In the genomic region with DNA sequence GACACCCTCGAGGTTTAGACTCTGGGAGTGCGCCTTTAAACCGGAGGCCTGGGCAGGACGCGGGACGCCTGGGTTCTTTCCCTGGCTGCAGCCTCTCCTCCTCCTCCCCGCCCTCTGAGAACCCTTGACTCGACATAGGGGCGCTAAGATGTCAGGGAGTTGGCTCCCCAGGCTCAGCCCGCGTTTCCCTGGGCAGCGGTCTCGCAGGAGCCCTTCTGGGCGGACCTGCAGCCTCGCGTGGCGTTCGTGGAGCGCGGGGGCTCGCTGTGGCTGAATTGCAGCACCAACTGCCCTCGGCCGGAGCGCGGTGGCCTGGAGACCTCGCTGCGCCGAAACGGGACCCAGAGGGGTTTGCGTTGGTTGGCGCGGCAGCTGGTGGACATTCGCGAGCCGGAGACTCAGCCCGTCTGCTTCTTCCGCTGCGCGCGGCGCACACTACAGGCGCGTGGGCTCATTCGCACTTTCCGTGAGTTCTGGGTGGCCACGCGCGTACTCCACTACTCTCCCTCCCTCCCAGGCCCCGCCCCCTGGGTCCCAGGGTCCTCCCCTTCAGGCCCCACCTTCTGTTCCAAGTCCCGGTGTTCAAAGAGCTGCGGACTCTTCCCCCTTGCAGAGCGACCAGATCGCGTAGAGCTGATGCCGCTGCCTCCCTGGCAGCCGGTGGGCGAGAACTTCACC, we compare ENCODE assay signal across 1 cellular context.
A peak's percentile ranks its signal among the peaks of the same experiment; 100 is the strongest.
TF ChIP-seq lines count a peak whose summit lies in the region.

No MANE protein-coding gene starts in this region.

TF ChIP-seq in K562, 482 proteins besides CTCF, POLR2A, EP300 and RAD21 (continued from another document and continues in another):
- 0 out of 2 replicates have a peak, but pooled peaks have one; percentile 11 for TF ChIP-seq CREB3L1 (IDR thresholded peaks at IDR 0.05; ENCODE audit: borderline replicate concordance, low read depth)
- TF ChIP-seq MBD2 (IDR thresholded peaks at IDR 0.05; ENCODE audit: borderline replicate concordance, low read depth), result peak; percentile 30; the same call in 1 of the 2 replicates
- no peak for TF ChIP-seq ERF (CRISPR knock-in tag; IDR thresholded peaks at IDR 0.05)
- TF ChIP-seq, protein P1, sequence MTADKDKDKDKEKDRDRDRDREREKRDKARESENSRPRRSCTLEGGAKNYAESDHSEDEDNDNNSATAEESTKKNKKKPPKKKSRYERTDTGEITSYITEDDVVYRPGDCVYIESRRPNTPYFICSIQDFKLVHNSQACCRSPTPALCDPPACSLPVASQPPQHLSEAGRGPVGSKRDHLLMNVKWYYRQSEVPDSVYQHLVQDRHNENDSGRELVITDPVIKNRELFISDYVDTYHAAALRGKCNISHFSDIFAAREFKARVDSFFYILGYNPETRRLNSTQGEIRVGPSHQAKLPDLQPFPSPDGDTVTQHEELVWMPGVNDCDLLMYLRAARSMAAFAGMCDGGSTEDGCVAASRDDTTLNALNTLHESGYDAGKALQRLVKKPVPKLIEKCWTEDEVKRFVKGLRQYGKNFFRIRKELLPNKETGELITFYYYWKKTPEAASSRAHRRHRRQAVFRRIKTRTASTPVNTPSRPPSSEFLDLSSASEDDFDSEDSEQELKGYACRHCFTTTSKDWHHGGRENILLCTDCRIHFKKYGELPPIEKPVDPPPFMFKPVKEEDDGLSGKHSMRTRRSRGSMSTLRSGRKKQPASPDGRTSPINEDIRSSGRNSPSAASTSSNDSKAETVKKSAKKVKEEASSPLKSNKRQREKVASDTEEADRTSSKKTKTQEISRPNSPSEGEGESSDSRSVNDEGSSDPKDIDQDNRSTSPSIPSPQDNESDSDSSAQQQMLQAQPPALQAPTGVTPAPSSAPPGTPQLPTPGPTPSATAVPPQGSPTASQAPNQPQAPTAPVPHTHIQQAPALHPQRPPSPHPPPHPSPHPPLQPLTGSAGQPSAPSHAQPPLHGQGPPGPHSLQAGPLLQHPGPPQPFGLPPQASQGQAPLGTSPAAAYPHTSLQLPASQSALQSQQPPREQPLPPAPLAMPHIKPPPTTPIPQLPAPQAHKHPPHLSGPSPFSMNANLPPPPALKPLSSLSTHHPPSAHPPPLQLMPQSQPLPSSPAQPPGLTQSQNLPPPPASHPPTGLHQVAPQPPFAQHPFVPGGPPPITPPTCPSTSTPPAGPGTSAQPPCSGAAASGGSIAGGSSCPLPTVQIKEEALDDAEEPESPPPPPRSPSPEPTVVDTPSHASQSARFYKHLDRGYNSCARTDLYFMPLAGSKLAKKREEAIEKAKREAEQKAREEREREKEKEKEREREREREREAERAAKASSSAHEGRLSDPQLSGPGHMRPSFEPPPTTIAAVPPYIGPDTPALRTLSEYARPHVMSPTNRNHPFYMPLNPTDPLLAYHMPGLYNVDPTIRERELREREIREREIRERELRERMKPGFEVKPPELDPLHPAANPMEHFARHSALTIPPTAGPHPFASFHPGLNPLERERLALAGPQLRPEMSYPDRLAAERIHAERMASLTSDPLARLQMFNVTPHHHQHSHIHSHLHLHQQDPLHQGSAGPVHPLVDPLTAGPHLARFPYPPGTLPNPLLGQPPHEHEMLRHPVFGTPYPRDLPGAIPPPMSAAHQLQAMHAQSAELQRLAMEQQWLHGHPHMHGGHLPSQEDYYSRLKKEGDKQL (CRISPR knock-in tag; IDR thresholded peaks at IDR 0.05; ENCODE audit: borderline replicate concordance), result no peak
- TF ChIP-seq TBP (optimal IDR thresholded peaks at IDR 0.05; ENCODE audit: low read depth, low read length), result peak; percentile 86
- TF ChIP-seq, protein P2, sequence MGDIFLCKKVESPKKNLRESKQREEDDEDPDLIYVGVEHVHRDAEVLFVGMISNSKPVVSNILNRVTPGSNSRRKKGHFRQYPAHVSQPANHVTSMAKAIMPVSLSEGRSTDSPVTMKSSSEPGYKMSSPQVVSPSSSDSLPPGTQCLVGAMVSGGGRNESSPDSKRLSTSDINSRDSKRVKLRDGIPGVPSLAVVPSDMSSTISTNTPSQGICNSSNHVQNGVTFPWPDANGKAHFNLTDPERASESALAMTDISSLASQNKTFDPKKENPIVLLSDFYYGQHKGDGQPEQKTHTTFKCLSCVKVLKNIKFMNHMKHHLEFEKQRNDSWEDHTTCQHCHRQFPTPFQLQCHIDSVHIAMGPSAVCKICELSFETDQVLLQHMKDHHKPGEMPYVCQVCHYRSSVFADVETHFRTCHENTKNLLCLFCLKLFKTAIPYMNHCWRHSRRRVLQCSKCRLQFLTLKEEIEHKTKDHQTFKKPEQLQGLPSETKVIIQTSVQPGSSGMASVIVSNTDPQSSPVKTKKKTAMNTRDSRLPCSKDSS (IDR thresholded peaks at IDR 0.05; ENCODE audit: low read depth, partially characterized antibody), result no peak
- no peak for TF ChIP-seq ARNT (IDR thresholded peaks at IDR 0.05)
- TF ChIP-seq NELFE (IDR thresholded peaks at IDR 0.05; ENCODE audit: insufficient read depth, insufficient read length), result no peak
- TF ChIP-seq MAZ (CRISPR knock-in tag; conservative IDR thresholded peaks at IDR 0.05 in 1 of 2, IDR thresholded peaks at IDR 0.05 in 1 of 2), result peak; percentile 70 to 81
- peak; percentile 66; the same call in 1 of the 2 replicates for TF ChIP-seq PHF8 (IDR thresholded peaks at IDR 0.05; ENCODE audit: borderline replicate concordance, low read length)
- TF ChIP-seq PYGO2 (tag; IDR thresholded peaks at IDR 0.05), result no peak
- peak; percentile 95 for TF ChIP-seq POLR2G (IDR thresholded peaks at IDR 0.05; ENCODE audit: low read depth, low read length)
- TF ChIP-seq POLR2AphosphoS5 (IDR thresholded peaks at IDR 0.05; ENCODE audit: control insufficient read depth, insufficient read depth, low read depth, low read length), result peak; percentile 68; the same call in 1 of the 2 replicates
- no peak for TF ChIP-seq CHD1 (IDR thresholded peaks at IDR 0.05; ENCODE audit: low read length)
- no peak for TF ChIP-seq CC2D1A (IDR thresholded peaks at IDR 0.05)
- TF ChIP-seq ZNF253 (CRISPR knock-in tag; conservative IDR thresholded peaks at IDR 0.05), result no peak
- TF ChIP-seq BDP1 (IDR thresholded peaks at IDR 0.05; ENCODE audit: insufficient read depth, insufficient read length), result no peak
- TF ChIP-seq ARID1B (IDR thresholded peaks at IDR 0.05), result no peak
- peak; percentile 63; the same call in 1 of the 2 replicates for TF ChIP-seq ZBTB7A (IDR thresholded peaks at IDR 0.05; ENCODE audit: borderline replicate concordance, control insufficient read depth, low read depth, low read length)
- TF ChIP-seq, protein P3, sequence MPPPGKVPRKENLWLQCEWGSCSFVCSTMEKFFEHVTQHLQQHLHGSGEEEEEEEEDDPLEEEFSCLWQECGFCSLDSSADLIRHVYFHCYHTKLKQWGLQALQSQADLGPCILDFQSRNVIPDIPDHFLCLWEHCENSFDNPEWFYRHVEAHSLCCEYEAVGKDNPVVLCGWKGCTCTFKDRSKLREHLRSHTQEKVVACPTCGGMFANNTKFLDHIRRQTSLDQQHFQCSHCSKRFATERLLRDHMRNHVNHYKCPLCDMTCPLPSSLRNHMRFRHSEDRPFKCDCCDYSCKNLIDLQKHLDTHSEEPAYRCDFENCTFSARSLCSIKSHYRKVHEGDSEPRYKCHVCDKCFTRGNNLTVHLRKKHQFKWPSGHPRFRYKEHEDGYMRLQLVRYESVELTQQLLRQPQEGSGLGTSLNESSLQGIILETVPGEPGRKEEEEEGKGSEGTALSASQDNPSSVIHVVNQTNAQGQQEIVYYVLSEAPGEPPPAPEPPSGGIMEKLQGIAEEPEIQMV (tag; conservative IDR thresholded peaks at IDR 0.05; ENCODE audit: low read depth), result no peak
- no peak for TF ChIP-seq SMAD4 (CRISPR knock-in tag; conservative IDR thresholded peaks at IDR 0.05)
- TF ChIP-seq NRF1 (conservative IDR thresholded peaks at IDR 0.05 in 1 of 2, IDR thresholded peaks at IDR 0.05 in 1 of 2), result peak; percentile 53 to 59; a peak in 3 of 4 replicates
- TF ChIP-seq FOXM1 (IDR thresholded peaks at IDR 0.05; ENCODE audit: low read depth), result no peak
- TF ChIP-seq FOXM1 (CRISPR knock-in tag; IDR thresholded peaks at IDR 0.05; ENCODE audit: low read depth), result 0 out of 2 replicates have a peak, but pooled peaks have one; percentile 67
- TF ChIP-seq TAL1 (IDR thresholded peaks at IDR 0.05), result no peak
- no peak for TF ChIP-seq CSDE1 (IDR thresholded peaks at IDR 0.05)
- no peak for TF ChIP-seq RFX7 (CRISPR knock-in tag; IDR thresholded peaks at IDR 0.05)
- TF ChIP-seq HCFC1 (IDR thresholded peaks at IDR 0.05; ENCODE audit: low read depth, low read length), result no peak
- no peak for TF ChIP-seq CBX2 (IDR thresholded peaks at IDR 0.05; ENCODE audit: insufficient read depth, low read length, poor library complexity, severe bottlenecking)
- TF ChIP-seq SAFB2 (IDR thresholded peaks at IDR 0.05; ENCODE audit: borderline replicate concordance, low read depth, low read length, severe bottlenecking), result no peak
- TF ChIP-seq FOS (IDR thresholded peaks at IDR 0.05; ENCODE audit: extremely low read depth, insufficient read length), result no peak
- no peak for TF ChIP-seq SRF (CRISPR knock-in tag; IDR thresholded peaks at IDR 0.05)
- no peak for TF ChIP-seq ZNF165 (CRISPR knock-in tag; IDR thresholded peaks at IDR 0.05; ENCODE audit: borderline replicate concordance)
- TF ChIP-seq ZNF311 (CRISPR knock-in tag; IDR thresholded peaks at IDR 0.05), result no peak
- peak; percentile 78; the same call in 1 of the 2 replicates for TF ChIP-seq EP400 (IDR thresholded peaks at IDR 0.05)
- no peak for TF ChIP-seq ZNF347 (CRISPR knock-in tag; IDR thresholded peaks at IDR 0.05; ENCODE audit: low read depth)
- no peak for TF ChIP-seq CHD4 (IDR thresholded peaks at IDR 0.05; ENCODE audit: insufficient read depth, insufficient replicate concordance, low read depth, low read length, poor library complexity, severe bottlenecking)
- TF ChIP-seq CBX3 (IDR thresholded peaks at IDR 0.05; ENCODE audit: borderline replicate concordance in 1 of 2, low read length in 2 of 2), result no peak
- 0 out of 2 replicates have a peak, but pooled peaks have one; percentile 29 for TF ChIP-seq CREM (IDR thresholded peaks at IDR 0.05; ENCODE audit: low read depth)
- no peak for TF ChIP-seq ZNF316 (IDR thresholded peaks at IDR 0.05)
- no peak; the same call in 1 of the 2 replicates for TF ChIP-seq GATA2 (CRISPR knock-in tag; IDR thresholded peaks at IDR 0.05)
- no peak for TF ChIP-seq MIER1 (IDR thresholded peaks at IDR 0.05; ENCODE audit: low read depth)
- TF ChIP-seq PML (IDR thresholded peaks at IDR 0.05; ENCODE audit: low read length), result peak; percentile 33; the same call in 1 of the 2 replicates
- no peak for TF ChIP-seq CCAR2 (IDR thresholded peaks at IDR 0.05; ENCODE audit: low read depth, low read length)
- TF ChIP-seq, protein P4, sequence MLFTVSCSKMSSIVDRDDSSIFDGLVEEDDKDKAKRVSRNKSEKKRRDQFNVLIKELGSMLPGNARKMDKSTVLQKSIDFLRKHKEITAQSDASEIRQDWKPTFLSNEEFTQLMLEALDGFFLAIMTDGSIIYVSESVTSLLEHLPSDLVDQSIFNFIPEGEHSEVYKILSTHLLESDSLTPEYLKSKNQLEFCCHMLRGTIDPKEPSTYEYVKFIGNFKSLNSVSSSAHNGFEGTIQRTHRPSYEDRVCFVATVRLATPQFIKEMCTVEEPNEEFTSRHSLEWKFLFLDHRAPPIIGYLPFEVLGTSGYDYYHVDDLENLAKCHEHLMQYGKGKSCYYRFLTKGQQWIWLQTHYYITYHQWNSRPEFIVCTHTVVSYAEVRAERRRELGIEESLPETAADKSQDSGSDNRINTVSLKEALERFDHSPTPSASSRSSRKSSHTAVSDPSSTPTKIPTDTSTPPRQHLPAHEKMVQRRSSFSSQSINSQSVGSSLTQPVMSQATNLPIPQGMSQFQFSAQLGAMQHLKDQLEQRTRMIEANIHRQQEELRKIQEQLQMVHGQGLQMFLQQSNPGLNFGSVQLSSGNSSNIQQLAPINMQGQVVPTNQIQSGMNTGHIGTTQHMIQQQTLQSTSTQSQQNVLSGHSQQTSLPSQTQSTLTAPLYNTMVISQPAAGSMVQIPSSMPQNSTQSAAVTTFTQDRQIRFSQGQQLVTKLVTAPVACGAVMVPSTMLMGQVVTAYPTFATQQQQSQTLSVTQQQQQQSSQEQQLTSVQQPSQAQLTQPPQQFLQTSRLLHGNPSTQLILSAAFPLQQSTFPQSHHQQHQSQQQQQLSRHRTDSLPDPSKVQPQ (CRISPR knock-in tag; IDR thresholded peaks at IDR 0.05; ENCODE audit: borderline replicate concordance), result no peak
- TF ChIP-seq ATF2 (CRISPR knock-in tag; IDR thresholded peaks at IDR 0.05), result no peak
- no peak for TF ChIP-seq FOXK2 (conservative IDR thresholded peaks at IDR 0.05 in 1 of 2, IDR thresholded peaks at IDR 0.05 in 1 of 2; ENCODE audit: low read depth in 2 of 2)
- no peak for TF ChIP-seq MED1 (CRISPR knock-in tag; IDR thresholded peaks at IDR 0.05; ENCODE audit: borderline replicate concordance)
- no peak for TF ChIP-seq PHF21A (IDR thresholded peaks at IDR 0.05; ENCODE audit: borderline replicate concordance, low read depth)
- no peak for TF ChIP-seq ZNF197 (CRISPR knock-in tag; IDR thresholded peaks at IDR 0.05; ENCODE audit: low read depth)
- TF ChIP-seq RBM34 (IDR thresholded peaks at IDR 0.05; ENCODE audit: borderline replicate concordance, insufficient read depth, low read length), result no peak
- TF ChIP-seq CBX8 (IDR thresholded peaks at IDR 0.05; ENCODE audit: borderline replicate concordance, extremely low read depth, low read depth, low read length, poor library complexity, severe bottlenecking), result no peak
- no peak for TF ChIP-seq DIDO1 (tag; IDR thresholded peaks at IDR 0.05; ENCODE audit: low read depth)
- TF ChIP-seq, protein P5, sequence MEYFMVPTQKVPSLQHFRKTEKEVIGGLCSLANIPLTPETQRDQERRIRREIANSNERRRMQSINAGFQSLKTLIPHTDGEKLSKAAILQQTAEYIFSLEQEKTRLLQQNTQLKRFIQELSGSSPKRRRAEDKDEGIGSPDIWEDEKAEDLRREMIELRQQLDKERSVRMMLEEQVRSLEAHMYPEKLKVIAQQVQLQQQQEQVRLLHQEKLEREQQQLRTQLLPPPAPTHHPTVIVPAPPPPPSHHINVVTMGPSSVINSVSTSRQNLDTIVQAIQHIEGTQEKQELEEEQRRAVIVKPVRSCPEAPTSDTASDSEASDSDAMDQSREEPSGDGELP (CRISPR knock-in tag; IDR thresholded peaks at IDR 0.05; ENCODE audit: borderline replicate concordance), result peak; percentile 53
- no peak for TF ChIP-seq TFAM (CRISPR knock-in tag; conservative IDR thresholded peaks at IDR 0.05)
